ENCODE assay signal across 1 cellular context in genomic region chr1:956636-957035, GRCh38.
TF ChIP-seq lines count a peak whose summit lies in the region.

No MANE protein-coding gene starts in this region.

TF ChIP-seq in H1, 55 proteins besides CTCF, POLR2A, EP300 and RAD21:
- TF ChIP-seq RBBP5 (IDR thresholded peaks at IDR 0.05; ENCODE audit: borderline replicate concordance, low read depth, low read length) (no peak), KDM5A (IDR thresholded peaks at IDR 0.05; ENCODE audit: low read length) (no peak), RFX5 (IDR thresholded peaks at IDR 0.05; ENCODE audit: borderline replicate concordance, low read depth, low read length) (no peak), E2F6 (IDR thresholded peaks at IDR 0.05) (no peak), BACH1 (IDR thresholded peaks at IDR 0.05; ENCODE audit: low read length) (no peak), SIN3A (conservative IDR thresholded peaks at IDR 0.05 in 1 of 2, IDR thresholded peaks at IDR 0.05 in 1 of 2; ENCODE audit: low read depth in 1 of 2, low read length in 2 of 2) (no peak), TAF1 (IDR thresholded peaks at IDR 0.05; ENCODE audit: low read depth, low read length) (no peak), JUND (IDR thresholded peaks at IDR 0.05; ENCODE audit: low read length) (no peak), SP2 (IDR thresholded peaks at IDR 0.05; ENCODE audit: low read length) (no peak), EZH2 (IDR thresholded peaks at IDR 0.05; ENCODE audit: low read depth, low read length, severe bottlenecking) (no peak), MAFK (IDR thresholded peaks at IDR 0.05; ENCODE audit: low read depth, low read length) (no peak), TBP (IDR thresholded peaks at IDR 0.05; ENCODE audit: low read depth, low read length) (no peak), HDAC6 (IDR thresholded peaks at IDR 0.05; ENCODE audit: low read depth, low read length) (no peak), TEAD4 (IDR thresholded peaks at IDR 0.05; ENCODE audit: low read depth, low read length) (no peak), ASH2L (IDR thresholded peaks at IDR 0.05; ENCODE audit: low read length) (no peak), NRF1 (IDR thresholded peaks at IDR 0.05; ENCODE audit: low read depth, low read length) (no peak)
- TF ChIP-seq, protein P1, sequence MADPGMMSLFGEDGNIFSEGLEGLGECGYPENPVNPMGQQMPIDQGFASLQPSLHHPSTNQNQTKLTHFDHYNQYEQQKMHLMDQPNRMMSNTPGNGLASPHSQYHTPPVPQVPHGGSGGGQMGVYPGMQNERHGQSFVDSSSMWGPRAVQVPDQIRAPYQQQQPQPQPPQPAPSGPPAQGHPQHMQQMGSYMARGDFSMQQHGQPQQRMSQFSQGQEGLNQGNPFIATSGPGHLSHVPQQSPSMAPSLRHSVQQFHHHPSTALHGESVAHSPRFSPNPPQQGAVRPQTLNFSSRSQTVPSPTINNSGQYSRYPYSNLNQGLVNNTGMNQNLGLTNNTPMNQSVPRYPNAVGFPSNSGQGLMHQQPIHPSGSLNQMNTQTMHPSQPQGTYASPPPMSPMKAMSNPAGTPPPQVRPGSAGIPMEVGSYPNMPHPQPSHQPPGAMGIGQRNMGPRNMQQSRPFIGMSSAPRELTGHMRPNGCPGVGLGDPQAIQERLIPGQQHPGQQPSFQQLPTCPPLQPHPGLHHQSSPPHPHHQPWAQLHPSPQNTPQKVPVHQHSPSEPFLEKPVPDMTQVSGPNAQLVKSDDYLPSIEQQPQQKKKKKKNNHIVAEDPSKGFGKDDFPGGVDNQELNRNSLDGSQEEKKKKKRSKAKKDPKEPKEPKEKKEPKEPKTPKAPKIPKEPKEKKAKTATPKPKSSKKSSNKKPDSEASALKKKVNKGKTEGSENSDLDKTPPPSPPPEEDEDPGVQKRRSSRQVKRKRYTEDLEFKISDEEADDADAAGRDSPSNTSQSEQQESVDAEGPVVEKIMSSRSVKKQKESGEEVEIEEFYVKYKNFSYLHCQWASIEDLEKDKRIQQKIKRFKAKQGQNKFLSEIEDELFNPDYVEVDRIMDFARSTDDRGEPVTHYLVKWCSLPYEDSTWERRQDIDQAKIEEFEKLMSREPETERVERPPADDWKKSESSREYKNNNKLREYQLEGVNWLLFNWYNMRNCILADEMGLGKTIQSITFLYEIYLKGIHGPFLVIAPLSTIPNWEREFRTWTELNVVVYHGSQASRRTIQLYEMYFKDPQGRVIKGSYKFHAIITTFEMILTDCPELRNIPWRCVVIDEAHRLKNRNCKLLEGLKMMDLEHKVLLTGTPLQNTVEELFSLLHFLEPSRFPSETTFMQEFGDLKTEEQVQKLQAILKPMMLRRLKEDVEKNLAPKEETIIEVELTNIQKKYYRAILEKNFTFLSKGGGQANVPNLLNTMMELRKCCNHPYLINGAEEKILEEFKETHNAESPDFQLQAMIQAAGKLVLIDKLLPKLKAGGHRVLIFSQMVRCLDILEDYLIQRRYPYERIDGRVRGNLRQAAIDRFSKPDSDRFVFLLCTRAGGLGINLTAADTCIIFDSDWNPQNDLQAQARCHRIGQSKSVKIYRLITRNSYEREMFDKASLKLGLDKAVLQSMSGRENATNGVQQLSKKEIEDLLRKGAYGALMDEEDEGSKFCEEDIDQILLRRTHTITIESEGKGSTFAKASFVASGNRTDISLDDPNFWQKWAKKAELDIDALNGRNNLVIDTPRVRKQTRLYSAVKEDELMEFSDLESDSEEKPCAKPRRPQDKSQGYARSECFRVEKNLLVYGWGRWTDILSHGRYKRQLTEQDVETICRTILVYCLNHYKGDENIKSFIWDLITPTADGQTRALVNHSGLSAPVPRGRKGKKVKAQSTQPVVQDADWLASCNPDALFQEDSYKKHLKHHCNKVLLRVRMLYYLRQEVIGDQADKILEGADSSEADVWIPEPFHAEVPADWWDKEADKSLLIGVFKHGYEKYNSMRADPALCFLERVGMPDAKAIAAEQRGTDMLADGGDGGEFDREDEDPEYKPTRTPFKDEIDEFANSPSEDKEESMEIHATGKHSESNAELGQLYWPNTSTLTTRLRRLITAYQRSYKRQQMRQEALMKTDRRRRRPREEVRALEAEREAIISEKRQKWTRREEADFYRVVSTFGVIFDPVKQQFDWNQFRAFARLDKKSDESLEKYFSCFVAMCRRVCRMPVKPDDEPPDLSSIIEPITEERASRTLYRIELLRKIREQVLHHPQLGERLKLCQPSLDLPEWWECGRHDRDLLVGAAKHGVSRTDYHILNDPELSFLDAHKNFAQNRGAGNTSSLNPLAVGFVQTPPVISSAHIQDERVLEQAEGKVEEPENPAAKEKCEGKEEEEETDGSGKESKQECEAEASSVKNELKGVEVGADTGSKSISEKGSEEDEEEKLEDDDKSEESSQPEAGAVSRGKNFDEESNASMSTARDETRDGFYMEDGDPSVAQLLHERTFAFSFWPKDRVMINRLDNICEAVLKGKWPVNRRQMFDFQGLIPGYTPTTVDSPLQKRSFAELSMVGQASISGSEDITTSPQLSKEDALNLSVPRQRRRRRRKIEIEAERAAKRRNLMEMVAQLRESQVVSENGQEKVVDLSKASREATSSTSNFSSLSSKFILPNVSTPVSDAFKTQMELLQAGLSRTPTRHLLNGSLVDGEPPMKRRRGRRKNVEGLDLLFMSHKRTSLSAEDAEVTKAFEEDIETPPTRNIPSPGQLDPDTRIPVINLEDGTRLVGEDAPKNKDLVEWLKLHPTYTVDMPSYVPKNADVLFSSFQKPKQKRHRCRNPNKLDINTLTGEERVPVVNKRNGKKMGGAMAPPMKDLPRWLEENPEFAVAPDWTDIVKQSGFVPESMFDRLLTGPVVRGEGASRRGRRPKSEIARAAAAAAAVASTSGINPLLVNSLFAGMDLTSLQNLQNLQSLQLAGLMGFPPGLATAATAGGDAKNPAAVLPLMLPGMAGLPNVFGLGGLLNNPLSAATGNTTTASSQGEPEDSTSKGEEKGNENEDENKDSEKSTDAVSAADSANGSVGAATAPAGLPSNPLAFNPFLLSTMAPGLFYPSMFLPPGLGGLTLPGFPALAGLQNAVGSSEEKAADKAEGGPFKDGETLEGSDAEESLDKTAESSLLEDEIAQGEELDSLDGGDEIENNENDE (IDR thresholded peaks at IDR 0.05; ENCODE audit: insufficient replicate concordance, low read length), result no peak
